8 cellular contexts compared by ENCODE assay signal in genomic region chr9:68704804-68705635, GRCh38. TPM values are rescaled to one million over a fixed set of nuclear protein-coding genes. Genes with fewer than 3 reads are reported as not detected.
A peak's percentile ranks its signal among the peaks of the same experiment; 100 is the strongest.
DNase-seq lines count a peak whose midpoint lies in the region; ATAC-seq and TF ChIP-seq lines count a peak whose summit lies in the region.

PIP5K1B (plus strand) TSS chr9:68705240; CDS start chr9:68822615, 117,375 bp downstream.

- DNase-seq in G401 (ENCODE audit: low spot score) (peak; percentile 82), RKO (ENCODE audit: low spot score) (peak; percentile 68), body of pancreas (peak; percentile 85 to 88 (median 88)), iPS-NIHi11 (ENCODE audit: low spot score) (peak; percentile 89), sigmoid colon (peak; percentile 83), NK-92 (lab: John Stamatoyannopoulos, UW; ENCODE audit: unreplicated experiment) (no peak)

- peak within 1 kb of the TSS; percentile 79 for H3K4me3 ChIP-seq in HUES48 (ENCODE audit: low read depth, low read length)
- peak within 1 kb of the TSS; percentile 78 to 80 for H3K4me3 ChIP-seq in body of pancreas
- peak within 1 kb of the TSS; percentile 51 to 88 (median 74) for H3K4me3 ChIP-seq in sigmoid colon

- intact Hi-C loops in body of pancreas (cut with DNase I) = no loop called here
- intact Hi-C loops in sigmoid colon (cut with DNase I) = loop anchor here (2.0 to 5.0 kb wide), 5 partner anchors 76 to 294 kb away; a partner anchor contains a TSS

- in situ Hi-C loops in G401 (cut with HindIII; ENCODE audit: low sequenced_read_pairs) = no loop called here

- no peaks in the 10 kb centered on the region for H3K9me3 ChIP-seq in HUES48 (ENCODE audit: control insufficient read depth, insufficient read depth, low read length)
- no peaks in the 10 kb centered on the region for H3K9me3 ChIP-seq in body of pancreas
- H3K9me3 ChIP-seq in sigmoid colon = no peaks in the 10 kb centered on the region

- TF ChIP-seq EP300 in sigmoid colon (IDR thresholded peaks at IDR 0.05) = no peak

- H3K4me1 ChIP-seq in HUES48 (ENCODE audit: control insufficient read depth, insufficient read depth, low read length) (peaks cover 19% of the 10 kb centered on the region), body of pancreas (peaks cover 24% of the 10 kb centered on the region), sigmoid colon (peaks cover 0 to 29% (median 12%) of the 10 kb centered on the region in 4 donors)

- TF ChIP-seq CTCF in body of pancreas (IDR thresholded peaks at IDR 0.05) (peak in 4 of 7 experiments; percentile 6 to 49 (median 28)), sigmoid colon (IDR thresholded peaks at IDR 0.05) (no peak)

- peak within 1 kb of the TSS; percentile 48 for H3K27ac ChIP-seq in HUES48 (ENCODE audit: low read depth, low read length)
- H3K27ac ChIP-seq in body of pancreas = peak within 1 kb of the TSS; percentile 81 to 94 (median 84)
- peak within 1 kb of the TSS; percentile 46 to 88 (median 85) for H3K27ac ChIP-seq in sigmoid colon

- peak; percentile 79 to 86 (median 86) for TF ChIP-seq POLR2A in body of pancreas (IDR thresholded peaks at IDR 0.05)
- peak in 1 of 2 donors; percentile 67 for TF ChIP-seq POLR2A in sigmoid colon (IDR thresholded peaks at IDR 0.05)

- H3K36me3 ChIP-seq in HUES48 (ENCODE audit: control insufficient read depth, insufficient read depth, low read length) = no peaks in the 10 kb centered on the region
- no peaks in the 10 kb centered on the region for H3K36me3 ChIP-seq in body of pancreas (replicated peaks in 1 of 2; ENCODE audit: insufficient read depth in 1 of 2, low read depth in 2 of 2)
- H3K36me3 ChIP-seq in sigmoid colon = no peaks in the 10 kb centered on the region

- H3K27me3 ChIP-seq in HUES48 (ENCODE audit: control insufficient read depth, insufficient read depth, low read length) (peaks cover 55% of the 10 kb centered on the region), body of pancreas (no peaks in the 10 kb centered on the region), sigmoid colon (peaks cover 0 to 9% (median 0%) of the 10 kb centered on the region in 3 donors)

- WGBS in body of pancreas, 2 donors = 0% methylated on average over 42 of the region's 99 CpGs; no CpG with 5 or more reads in 1 of the 2 donors
- 0 to 1% methylated on average over 99 of the region's 99 CpGs for WGBS in sigmoid colon, 2 donors

- peak within 1 kb of the TSS; percentile 53; the same call in 1 of the 2 replicates for H3K9ac ChIP-seq in HUES48 (ENCODE audit: low read depth, low read length)

- ATAC-seq in GM21390 (IDR thresholded peaks at IDR 0.05; ENCODE audit: unreplicated experiment) (peak; percentile 72), body of pancreas (peak; percentile 91)

RNA-seq across cellular contexts. Expression of gene PIP5K1B, which starts in this region (rescaled TPM):
- total RNA-seq in G401 (2014; rRNA removed; shearing (Covaris generic)) = not detected in 2 replicates
- total RNA-seq in body of pancreas = 1 to 10 TPM; 3.6 to 7.8 TPM
- total RNA-seq in sigmoid colon = 10 to 100 TPM; 10.3 to 23.5 (median 17.5) TPM
- polyA plus RNA-seq in sigmoid colon = 10 to 100 TPM; 28.0 to 72.6 (median 59.5) TPM

Comparison
In these comparisons a context has a peak if more than half of its experiments do, and no peak if none do; other contexts are left out.
1. Peak in DNase-seq in G401; RNA of the gene not detected or under 1 TPM.
2. CTCF ChIP-seq: peak in body of pancreas (4 of 7); none in sigmoid colon (0 of 4).
3. Peak in every context shown above with its lines, with median percentiles within 50 percentile points of each other: H3K27ac ChIP-seq and H3K4me3 ChIP-seq.